In genomic region chr10:11270135-11270857, GRCh38 we compare ENCODE assay signal across 8 cellular contexts.
DNase-seq lines count a peak whose midpoint lies in the region; ATAC-seq lines count a peak whose summit lies in the region.

No MANE protein-coding gene starts in this region.

- H3K27me3 ChIP-seq in SJSA1 (replicated peaks), result peaks cover 6% of the 10 kb centered on the region; the same call in 1 of the 2 replicates

- H3K4me1 Mint-ChIP-seq in activated naive CD4-positive, alpha-beta T cell treated with anti-CD3 and anti-CD28 coated beads, Interleukin-2, amount 10 ng/mL, durations not matched to agents 7 days and 5 days, result peaks cover 32% of the 10 kb centered on the region

- peak overlapping the region; percentile 62 for H3K27ac Mint-ChIP-seq in activated naive CD4-positive, alpha-beta T cell treated with anti-CD3 and anti-CD28 coated beads, Interleukin-2, amount 10 ng/mL, durations not matched to agents 7 days and 5 days

- no peaks in the 10 kb centered on the region for H3K4me1 ChIP-seq in SJSA1 (replicated peaks)

- H3K36me3 ChIP-seq in SJSA1, result no peaks in the 10 kb centered on the region

- intact Hi-C loops in Right ventricle myocardium superior (cut with DNase I), result no loop called here

- no peaks in the 10 kb centered on the region for H3K27me3 Mint-ChIP-seq in activated naive CD4-positive, alpha-beta T cell treated with anti-CD3 and anti-CD28 coated beads, Interleukin-2, amount 10 ng/mL, durations not matched to agents 7 days and 5 days

- ATAC-seq in GM18907 (IDR thresholded peaks at IDR 0.05; ENCODE audit: unreplicated experiment) (peak; percentile 54), HG03378 (IDR thresholded peaks at IDR 0.05; ENCODE audit: unreplicated experiment) (peak; percentile 54), Right ventricle myocardium superior (ENCODE audit: poor library complexity) (peak; percentile 96)

- H3K9me3 Mint-ChIP-seq in activated naive CD4-positive, alpha-beta T cell treated with anti-CD3 and anti-CD28 coated beads, Interleukin-2, amount 10 ng/mL, durations not matched to agents 7 days and 5 days, result no peaks in the 10 kb centered on the region

- CTCF ChIA-PET in activated naive CD4-positive, alpha-beta T cell treated with anti-CD3 and anti-CD28 coated beads, Interleukin-2, amount 10 ng/mL, durations not matched to agents 7 days and 5 days (lab: Charles Lee), result interaction anchor here (0.8 to 2.2 kb wide), 9 partner anchors 9 to 254 kb away, joined by 3 to 15 read pairs (median 3); no protein-coding TSS in a partner anchor

- H3K9me3 ChIP-seq in SJSA1 (replicated peaks), result 0 out of 2 replicates have a peak, but pooled peaks cover 2% of the 10 kb centered on the region

- no peak overlapping the region for H3K4me3 ChIP-seq in SJSA1

- peaks cover 81% of the 10 kb centered on the region for H3K36me3 Mint-ChIP-seq in activated naive CD4-positive, alpha-beta T cell treated with anti-CD3 and anti-CD28 coated beads, Interleukin-2, amount 10 ng/mL, durations not matched to agents 7 days and 5 days

- no peak overlapping the region for H3K4me3 Mint-ChIP-seq in activated naive CD4-positive, alpha-beta T cell treated with anti-CD3 and anti-CD28 coated beads, Interleukin-2, amount 10 ng/mL, durations not matched to agents 7 days and 5 days

- H3K27ac ChIP-seq in SJSA1, result no peak overlapping the region

- DNase-seq in AG08396 (ENCODE audit: low spot score) (peak; percentile 39), SJSA1 (ENCODE audit: low read depth in 1 of 2, low spot score in 2 of 2) (peak; percentile 45 to 70), Right ventricle myocardium superior (peak; percentile 89), renal cortical epithelial cell (ENCODE audit: low read depth) (peak; percentile 47), NCI-H345 treated with DMSO at 0.1 percent for 48 hours (lab: John Stamatoyannopoulos, UW; ENCODE audit: unreplicated experiment) (no peak)
- peak; percentile 69 for DNase-seq in activated naive CD4-positive, alpha-beta T cell treated with anti-CD3 and anti-CD28 coated beads, Interleukin-2, amount 10 ng/mL, durations not matched to agents 7 days and 5 days
